In genomic region chr4:75016472-75016871, GRCh38 we compare ENCODE assay signal across 18 cellular contexts.
"Had no signal": no experiment of that assay in that cellular context is flagged by ENCODE, and none has a peak within 500 bp of the region (broad histone marks: within the 10 kb centered on the region; RNA-seq: fewer than 3 reads in every experiment).

No MANE protein-coding gene starts in this region.

- H3K9me3 ChIP-seq: prostate gland, sigmoid colon, spleen, testis had no signal

- H3K4me3 ChIP-seq: coronary artery, prostate gland, sigmoid colon, spleen, testis had no signal

- H3K4me1 ChIP-seq: foreskin keratinocyte, prostate gland, spleen, testis had no signal

- H3K27ac ChIP-seq: coronary artery, foreskin keratinocyte, prostate gland, sigmoid colon, spleen, testis had no signal

- FAIRE-seq: keratinocyte, TTC549, urothelium cell line had no signal

- H3K36me3 ChIP-seq: prostate gland had no signal

- ATAC-seq: activated CD8-positive, alpha-beta T cell treated with anti-CD3 and anti-CD28 coated beads for 36 hours; foreskin keratinocyte; stimulated activated naive CD8-positive, alpha-beta T cell treated with anti-CD3 and anti-CD28 coated beads, Interleukin-15, amount 100 ng/mL, for 72 hours had no signal

- H3K27me3 ChIP-seq: foreskin keratinocyte, sigmoid colon, spleen, testis had no signal

- DNase-seq: activated B cell treated with CpG ODN at 0.5 μM for 24 hours; activated CD4-positive, alpha-beta T cell treated with anti-CD3 and anti-CD28 coated beads for 48 hours; activated CD8-positive, alpha-beta memory T cell treated with anti-CD3 and anti-CD28 coated beads, Interleukin-2, amount 50 U/mL, for 48 hours; activated CD8-positive, alpha-beta T cell treated with anti-CD3 and anti-CD28 coated beads for 36 hours; activated naive CD8-positive, alpha-beta T cell treated with anti-CD3 and anti-CD28 coated beads for 36 hours; foreskin keratinocyte; head of caudate nucleus; sigmoid colon; spleen; stimulated activated CD4-positive, alpha-beta T cell treated with anti-CD3 and anti-CD28 coated beads, Interleukin-1b, Interleukin-23, amount 100 ng/mL, for 48 hours; stimulated activated naive CD8-positive, alpha-beta T cell treated with anti-CD3 and anti-CD28 coated beads, Interleukin-15, amount 100 ng/mL, for 72 hours; T-helper 2 cell; testis had no signal
